8 cellular contexts compared by ENCODE assay signal in the genomic region with DNA sequence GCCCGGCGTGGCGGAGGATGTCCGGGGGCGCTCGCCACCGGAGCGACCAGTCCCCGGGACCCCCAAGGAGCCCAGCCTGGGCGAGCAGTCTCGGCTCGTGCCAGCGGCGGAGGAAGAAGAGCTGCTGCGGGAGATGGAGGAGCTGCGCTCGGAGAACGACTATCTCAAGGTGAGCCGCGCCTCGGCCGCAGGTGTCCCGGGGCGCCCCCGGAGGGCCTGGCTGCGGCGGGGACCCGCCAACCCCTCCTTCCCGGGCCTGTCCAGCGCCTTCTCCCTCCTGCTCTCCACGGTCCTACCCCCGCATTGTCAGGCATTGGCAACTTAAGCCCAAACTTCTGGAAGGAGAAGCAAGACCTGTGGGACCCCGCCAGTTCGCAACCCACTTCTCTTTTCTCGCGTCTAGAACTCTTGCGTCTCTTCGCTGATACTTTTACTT. TPM values are rescaled to one million over a fixed set of nuclear protein-coding genes. Genes with fewer than 3 reads are reported as not detected.
DNase-seq lines count a peak whose midpoint lies in the region; ATAC-seq lines count a peak whose summit lies in the region.

No MANE protein-coding gene starts in this region.

- no peak for ATAC-seq in HG03565 (IDR thresholded peaks at IDR 0.05; ENCODE audit: unreplicated experiment)
- no peak for ATAC-seq in GM21515 (IDR thresholded peaks at IDR 0.05; ENCODE audit: unreplicated experiment)

- 0 out of 2 replicates have a peak, but pooled peaks cover 5% of the 10 kb centered on the region for H3K36me3 ChIP-seq in HAP-1 (replicated peaks)
- no peaks in the 10 kb centered on the region for H3K36me3 ChIP-seq in subcutaneous abdominal adipose tissue (ENCODE audit: control insufficient read depth in 5 of 5, insufficient read depth in 5 of 5, low read length in 5 of 5)

- no peak overlapping the region for H3K27ac ChIP-seq in subcutaneous abdominal adipose tissue (ENCODE audit: low read depth, low read length)

- H3K36me3 Mint-ChIP-seq in immature natural killer cell: peaks cover 0 to 6% (median 0%) of the 10 kb centered on the region in 3 donors

- H3K4me1 ChIP-seq in HAP-1: peaks cover 15% of the 10 kb centered on the region
- H3K4me1 ChIP-seq in subcutaneous abdominal adipose tissue (ENCODE audit: control insufficient read depth in 5 of 5, insufficient read depth in 5 of 5, low read length in 5 of 5): peaks cover 0 to 31% (median 25%) of the 10 kb centered on the region in 5 donors

- H3K4me3 ChIP-seq in HAP-1: peak overlapping the region; percentile 51
- H3K4me3 ChIP-seq in subcutaneous abdominal adipose tissue (ENCODE audit: low read depth in 1 of 5, low read length in 5 of 5): peak overlapping the region; percentile 51 to 66 (median 61)

- H3K9me3 ChIP-seq in HAP-1 (no peaks in the 10 kb centered on the region), subcutaneous abdominal adipose tissue (ENCODE audit: control insufficient read depth in 5 of 5, low read length in 5 of 5) (no peaks in the 10 kb centered on the region)

- H3K27ac Mint-ChIP-seq in immature natural killer cell: peak overlapping the region in 4 of 6 donors; percentile 6 to 55 (median 44)

- H3K4me3 Mint-ChIP-seq in immature natural killer cell: peak overlapping the region; percentile 83 to 90 (median 84)

- peak; percentile 25 for DNase-seq in AG08396 (ENCODE audit: low spot score)
- DNase-seq in HAP-1 (ENCODE audit: low spot score in 2 of 2): peak; percentile 21 to 26
- DNase-seq in activated effector memory CD4-positive, alpha-beta T cell treated with anti-CD3 and anti-CD28 coated beads, Interleukin-2, amount 50 U/mL, for 16 hours: peak; percentile 68
- DNase-seq in immature natural killer cell: peak in 2 of 3 donors; percentile 9 to 12
- no peak for DNase-seq in pons (ENCODE audit: low spot score)

- peaks cover 15 to 23% of the 10 kb centered on the region in 2 donors for H3K4me1 Mint-ChIP-seq in immature natural killer cell

- H3K27me3 Mint-ChIP-seq in immature natural killer cell (ENCODE audit: low read depth in 3 of 3): peaks cover 23 to 30% (median 27%) of the 10 kb centered on the region in 3 donors

- H3K9ac ChIP-seq in subcutaneous abdominal adipose tissue (ENCODE audit: low read length in 5 of 5): peak overlapping the region in 2 of 5 donors; percentile 20 to 41

- H3K9me3 Mint-ChIP-seq in immature natural killer cell: peaks cover 0 to 5% (median 0%) of the 10 kb centered on the region in 6 donors

- H3K27me3 ChIP-seq in HAP-1 (ENCODE audit: low read depth) (no peaks in the 10 kb centered on the region), subcutaneous abdominal adipose tissue (ENCODE audit: control insufficient read depth in 5 of 5, insufficient read depth in 4 of 5, low read length in 5 of 5) (peaks cover 4 to 16% (median 10%) of the 10 kb centered on the region in 5 donors)

- in situ Hi-C loops in HAP-1 (cut with MboI; ENCODE audit: low sequenced_read_pairs): no loop called here

RNA-seq across cellular contexts. Expression of gene MTCL1, which starts 1.2 kb away (rescaled TPM):
- not detected for polyA plus RNA-seq in immature natural killer cell
